Comparison of ENCODE assay signal across 30 cellular contexts in the genomic region with DNA sequence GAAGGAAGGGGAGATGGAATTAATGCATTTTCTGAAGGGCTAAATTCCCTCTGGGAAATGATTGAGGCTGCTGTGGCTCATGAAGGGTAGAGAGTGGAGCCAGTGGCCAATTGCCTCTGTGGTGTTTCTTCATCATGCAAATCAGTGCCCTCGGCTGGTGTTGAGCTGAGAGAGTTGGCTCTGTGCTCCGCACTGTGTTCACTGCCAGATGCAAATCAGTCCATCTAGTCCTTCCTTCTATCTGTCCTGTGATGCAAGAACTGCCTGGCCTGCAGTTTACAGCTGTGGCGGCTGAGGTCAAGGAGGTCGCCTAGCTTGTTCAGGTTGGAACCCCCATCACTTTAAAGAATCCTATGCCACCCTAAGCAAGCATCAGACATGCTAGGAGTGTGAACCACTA. TPM values are rescaled to one million over a fixed set of nuclear protein-coding genes. Genes with fewer than 3 reads are reported as not detected.
DNase-seq lines count a peak whose midpoint lies in the region; ATAC-seq and TF ChIP-seq lines count a peak whose summit lies in the region.
"Had no signal": no experiment of that assay in that cellular context is flagged by ENCODE, and none has a peak within 500 bp of the region (broad histone marks: within the 10 kb centered on the region; RNA-seq: fewer than 3 reads in every experiment).

No MANE protein-coding gene starts in this region.

- TF ChIP-seq CTCF in AG10803 (conservative IDR thresholded peaks at IDR 0.05; ENCODE audit: low read length) (no peak), OCI-LY3 (IDR thresholded peaks at IDR 0.05; ENCODE audit: low read depth, low read length) (no peak), mucosa of descending colon (IDR thresholded peaks at IDR 0.05) (no peak), thyroid gland (IDR thresholded peaks at IDR 0.05) (no peak)

- H3K4me2 ChIP-seq in OCI-LY3 (ENCODE audit: low read length) = peak overlapping the region; percentile 55
- H3K4me2 ChIP-seq: hepatocyte had no signal

- no peak for TF ChIP-seq POLR2A in thyroid gland (IDR thresholded peaks at IDR 0.05)

- WGBS in thyroid gland, 2 donors = 79 to 92% methylated on average over 4 of the region's 4 CpGs

- no peaks in the 10 kb centered on the region for H4K20me1 ChIP-seq in OCI-LY3 (ENCODE audit: insufficient read depth, low read length)

- no peak overlapping the region for H2AFZ ChIP-seq in OCI-LY3 (ENCODE audit: low read depth, low read length)
- H2AFZ ChIP-seq: GM23248, hepatocyte had no signal

- H3K36me3 ChIP-seq in OCI-LY3 (replicated peaks; ENCODE audit: low read depth, low read length) (no peaks in the 10 kb centered on the region), mucosa of descending colon (ENCODE audit: low read depth) (no peaks in the 10 kb centered on the region), thyroid gland (peaks cover 5 to 22% of the 10 kb centered on the region in 2 donors)
- H3K36me3 ChIP-seq: cardiac muscle cell, lower lobe of right lung, upper lobe of left lung had no signal

- H3K27me3 ChIP-seq in OCI-LY3 (ENCODE audit: low read depth, low read length) = peaks cover 23% of the 10 kb centered on the region
- H3K27me3 ChIP-seq in thyroid gland = no peaks in the 10 kb centered on the region
- H3K27me3 ChIP-seq: upper lobe of left lung had no signal

- peaks cover 24% of the 10 kb centered on the region for H3K4me1 ChIP-seq in OCI-LY3 (ENCODE audit: low read length)
- peaks cover 41% of the 10 kb centered on the region for H3K4me1 ChIP-seq in mucosa of descending colon (ENCODE audit: low read depth)
- peaks cover 16 to 17% of the 10 kb centered on the region in 2 donors for H3K4me1 ChIP-seq in thyroid gland

- H3K4me3 ChIP-seq in AG10803 (ENCODE audit: low read length) = no peak overlapping the region
- peak overlapping the region; percentile 9; the same call in 1 of the 2 replicates for H3K4me3 ChIP-seq in OCI-LY3 (ENCODE audit: low read length)
- H3K4me3 ChIP-seq in mucosa of descending colon = no peak overlapping the region
- no peak overlapping the region for H3K4me3 ChIP-seq in thyroid gland (replicated peaks in 1 of 3)
- H3K4me3 ChIP-seq: cardiac muscle cell, GM23248, hepatocyte, lower lobe of right lung, upper lobe of left lung had no signal

- H3K27ac ChIP-seq in OCI-LY3 (ENCODE audit: low read length) (peak overlapping the region; percentile 25; the same call in 1 of the 2 replicates), thyroid gland (no peak overlapping the region)
- H3K27ac ChIP-seq: cardiac muscle cell, GM23248, hepatocyte, lower lobe of right lung, upper lobe of left lung had no signal

- ATAC-seq in mucosa of descending colon (peak; percentile 20), HG02678 (IDR thresholded peaks at IDR 0.05; ENCODE audit: unreplicated experiment) (no peak), HG02642 (IDR thresholded peaks at IDR 0.05; ENCODE audit: poor library complexity, unreplicated experiment) (no peak)
- ATAC-seq: stimulated activated naive CD8-positive, alpha-beta T cell treated with anti-CD3 and anti-CD28 coated beads, Interleukin-15, amount 100 ng/mL, for 72 hours had no signal

- no peaks in the 10 kb centered on the region for H3K79me2 ChIP-seq in OCI-LY3 (ENCODE audit: low read length)
- H3K79me2 ChIP-seq: hepatocyte had no signal

- H3K9me3 ChIP-seq in OCI-LY3 (ENCODE audit: insufficient read depth, low read length) (no peaks in the 10 kb centered on the region), mucosa of descending colon (no peaks in the 10 kb centered on the region), thyroid gland (no peaks in the 10 kb centered on the region)
- H3K9me3 ChIP-seq: lower lobe of right lung, upper lobe of left lung had no signal

- no peak overlapping the region for H3K9ac ChIP-seq in OCI-LY3 (ENCODE audit: low read length)
- H3K9ac ChIP-seq: GM23248 had no signal

- intact Hi-C loops in mucosa of descending colon (cut with DNase I, micrococcal nuclease) (no loop called here), thyroid gland (cut with DNase I) (no loop called here)

- DNase-seq in AG10803 (ENCODE audit: low read depth) (peak; percentile 39), fibroblast of gingiva (ENCODE audit: low read depth) (peak; percentile 58), mucosa of descending colon (no peak), thyroid gland (no peak), NCI-H187 treated with DMSO at 0.1 percent for 48 hours (lab: John Stamatoyannopoulos, UW) (no peak)
- DNase-seq: activated CD8-positive, alpha-beta memory T cell treated with anti-CD3 and anti-CD28 coated beads for 24 hours; activated naive CD4-positive, alpha-beta T cell treated with Interleukin-2 at 50 U/mL for 16 hours; activated T-cell treated with anti-CD3 and anti-CD28 coated beads, Interleukin-2, amount 50 U/mL, for 48 hours; dermis blood vessel endothelial cell; DMS79 treated with DMSO at 0.1 percent for 48 hours; foreskin fibroblast; GM23248; IMR-90; lower lobe of right lung; NCI-H1436 treated with DMSO at 0.1 percent for 48 hours; NCI-H2171 treated with DMSO at 0.1 percent for 48 hours; NCI-H69; retina; SHP77 treated with DMSO at 0.1 percent for 48 hours; stimulated activated CD4-positive, alpha-beta T cell treated with anti-CD3 and anti-CD28 coated beads, Interleukin-4, amount 100 ng/mL, for 24 hours; stimulated activated naive CD8-positive, alpha-beta T cell treated with anti-CD3 and anti-CD28 coated beads, Interleukin-15, amount 100 ng/mL, for 72 hours; upper lobe of left lung had no signal

RNA-seq across cellular contexts. Expression of a gene that starts 6.0 kb away (rescaled TPM):
- total RNA-seq in mucosa of descending colon = 100 to 1,000 TPM in 1 of 3 donors, 10 to 100 TPM in 2; 34.5 to 101 (median 70.9) TPM
- 10 to 100 TPM; 22.3 to 74.6 (median 50.4) TPM for total RNA-seq in thyroid gland
- total RNA-seq: B cell, cardiac muscle cell, lower lobe of right lung had no signal

RNA-seq across cellular contexts. Expression of a gene that starts 46.6 kb away (rescaled TPM):
- not detected for total RNA-seq in mucosa of descending colon
- 1 to 10 TPM in 1 of 4 donors, under 1 TPM in 2, not detected in 1; 0.22 to 1.5 (median 0.38) TPM for total RNA-seq in thyroid gland
- total RNA-seq: A172, B cell, cardiac muscle cell, dermis blood vessel endothelial cell, endothelial cell of umbilical vein, GM23248, hepatocyte, IMR-90, lower lobe of right lung, upper lobe of left lung had no signal

Comparison
In these comparisons a context has a peak if more than half of its experiments do, and no peak if none do; other contexts are left out.
1. DNase-seq: peak in AG10803 (single experiment) and fibroblast of gingiva (single experiment); none in mucosa of descending colon (0 of 3), thyroid gland (0 of 2) and NCI-H187 treated with DMSO at 0.1 percent for 48 hours (single experiment).